1 cellular context compared by ENCODE assay signal in the genomic region with DNA sequence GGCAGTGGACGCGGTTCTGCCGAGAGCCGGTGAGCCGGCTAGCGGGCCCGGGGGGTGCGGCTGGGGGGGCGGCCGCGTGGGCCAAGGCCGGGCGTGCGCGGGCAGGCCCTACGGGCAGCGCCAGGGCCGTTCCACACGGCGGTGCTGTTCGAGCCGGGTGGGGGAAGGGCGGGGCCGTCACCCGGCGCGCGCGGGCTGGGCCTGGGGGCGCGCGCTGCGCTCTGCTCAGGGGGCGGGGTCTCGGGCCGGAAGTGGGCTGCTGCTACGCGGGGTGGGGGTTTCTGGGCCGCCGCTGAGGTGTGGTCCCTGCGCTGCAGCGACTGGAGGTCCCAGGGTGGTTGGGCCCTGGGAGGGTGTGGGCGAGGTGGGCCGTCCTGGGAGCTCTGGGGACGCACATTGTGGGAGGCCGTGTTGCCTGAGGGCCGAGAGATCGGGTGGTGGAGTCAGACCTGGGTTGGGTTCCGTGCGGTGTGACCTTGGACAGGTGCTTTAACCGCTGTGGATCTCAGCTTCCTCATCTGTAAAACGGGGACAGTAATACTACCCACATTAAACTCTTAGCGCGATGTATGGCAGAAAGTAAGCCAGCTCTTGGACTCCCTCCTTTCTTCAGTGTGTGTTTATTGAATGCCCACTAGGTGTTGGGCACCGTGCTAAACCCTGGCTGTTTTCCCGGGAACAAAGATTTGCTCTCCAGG.
TF ChIP-seq lines count a peak whose summit lies in the region.

No MANE protein-coding gene starts in this region.

TF ChIP-seq in HEK293, 187 proteins besides CTCF, POLR2A, EP300 and RAD21 (continued from another document and continues in another):
- TF ChIP-seq, protein P1, sequence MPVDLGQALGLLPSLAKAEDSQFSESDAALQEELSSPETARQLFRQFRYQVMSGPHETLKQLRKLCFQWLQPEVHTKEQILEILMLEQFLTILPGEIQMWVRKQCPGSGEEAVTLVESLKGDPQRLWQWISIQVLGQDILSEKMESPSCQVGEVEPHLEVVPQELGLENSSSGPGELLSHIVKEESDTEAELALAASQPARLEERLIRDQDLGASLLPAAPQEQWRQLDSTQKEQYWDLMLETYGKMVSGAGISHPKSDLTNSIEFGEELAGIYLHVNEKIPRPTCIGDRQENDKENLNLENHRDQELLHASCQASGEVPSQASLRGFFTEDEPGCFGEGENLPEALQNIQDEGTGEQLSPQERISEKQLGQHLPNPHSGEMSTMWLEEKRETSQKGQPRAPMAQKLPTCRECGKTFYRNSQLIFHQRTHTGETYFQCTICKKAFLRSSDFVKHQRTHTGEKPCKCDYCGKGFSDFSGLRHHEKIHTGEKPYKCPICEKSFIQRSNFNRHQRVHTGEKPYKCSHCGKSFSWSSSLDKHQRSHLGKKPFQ (tag by site-specific recombination; IDR thresholded peaks at IDR 0.05): no peak; the same call in 1 of the 2 replicates
- TF ChIP-seq ZNF777 (tag by site-specific recombination; IDR thresholded peaks at IDR 0.05; ENCODE audit: borderline replicate concordance) (no peak), ZNF121 (tag by site-specific recombination; IDR thresholded peaks at IDR 0.05) (no peak), ZNF350 (tag by site-specific recombination; IDR thresholded peaks at IDR 0.05) (no peak), ZNF239 (tag by site-specific recombination; IDR thresholded peaks at IDR 0.05) (no peak), SP2 (tag by site-specific recombination; IDR thresholded peaks at IDR 0.05) (peak; percentile 62), GLIS2 (tag by site-specific recombination; IDR thresholded peaks at IDR 0.05) (peak; percentile 95), BCL11A (tag by site-specific recombination; IDR thresholded peaks at IDR 0.05; ENCODE audit: low read depth) (no peak), ZNF837 (tag by site-specific recombination; IDR thresholded peaks at IDR 0.05) (no peak), ZNF747 (tag by site-specific recombination; IDR thresholded peaks at IDR 0.05) (no peak), ZNF19 (tag by site-specific recombination; IDR thresholded peaks at IDR 0.05; ENCODE audit: low read depth) (no peak), ZNF248 (tag by site-specific recombination; IDR thresholded peaks at IDR 0.05) (no peak), HOXD13 (CRISPR knock-in tag; IDR thresholded peaks at IDR 0.05; ENCODE audit: borderline replicate concordance) (no peak), ZNF514 (tag by site-specific recombination; IDR thresholded peaks at IDR 0.05) (no peak), ZNF585B (tag by site-specific recombination; IDR thresholded peaks at IDR 0.05) (no peak), WT1 (tag by site-specific recombination; IDR thresholded peaks at IDR 0.05) (no peak), ZNF211 (tag by site-specific recombination; IDR thresholded peaks at IDR 0.05; ENCODE audit: low read depth) (no peak), ZNF404 (tag by site-specific recombination; IDR thresholded peaks at IDR 0.05) (no peak), ZNF792 (tag by site-specific recombination; IDR thresholded peaks at IDR 0.05) (no peak), TRIM28 (IDR thresholded peaks at IDR 0.05; ENCODE audit: borderline replicate concordance, low read length) (no peak), ZBTB7A (tag by site-specific recombination; IDR thresholded peaks at IDR 0.05; ENCODE audit: low read depth) (no peak), ZNF292 (tag by site-specific recombination; IDR thresholded peaks at IDR 0.05; ENCODE audit: borderline replicate concordance, low read depth) (no peak), ZNF76 (tag by site-specific recombination; IDR thresholded peaks at IDR 0.05; ENCODE audit: borderline replicate concordance, low read depth) (peak; percentile 67; the same call in 1 of the 2 replicates), RBAK (tag by site-specific recombination; IDR thresholded peaks at IDR 0.05) (no peak), ZNF621 (tag by site-specific recombination; IDR thresholded peaks at IDR 0.05) (no peak), ZNF560 (tag by site-specific recombination; IDR thresholded peaks at IDR 0.05; ENCODE audit: borderline replicate concordance) (no peak), ZNF140 (tag by site-specific recombination; IDR thresholded peaks at IDR 0.05) (no peak), TCF7L2 (IDR thresholded peaks at IDR 0.05; ENCODE audit: borderline replicate concordance, low read depth, low read length) (no peak), ZNF214 (tag by site-specific recombination; IDR thresholded peaks at IDR 0.05; ENCODE audit: borderline replicate concordance) (no peak), ZNF341 (tag by site-specific recombination; IDR thresholded peaks at IDR 0.05; ENCODE audit: low read depth) (no peak), ZNF10 (tag by site-specific recombination; IDR thresholded peaks at IDR 0.05) (no peak), ZNF433 (tag by site-specific recombination; IDR thresholded peaks at IDR 0.05; ENCODE audit: low read depth) (no peak), ZNF175 (tag by site-specific recombination; IDR thresholded peaks at IDR 0.05) (no peak), ZNF146 (tag by site-specific recombination; IDR thresholded peaks at IDR 0.05) (no peak), ZBTB8A (tag by site-specific recombination; IDR thresholded peaks at IDR 0.05) (no peak), GFI1B (tag by site-specific recombination; IDR thresholded peaks at IDR 0.05) (no peak), ZNF544 (tag by site-specific recombination; IDR thresholded peaks at IDR 0.05) (no peak), SCRT2 (tag by site-specific recombination; IDR thresholded peaks at IDR 0.05) (no peak)
- TF ChIP-seq, protein P2, sequence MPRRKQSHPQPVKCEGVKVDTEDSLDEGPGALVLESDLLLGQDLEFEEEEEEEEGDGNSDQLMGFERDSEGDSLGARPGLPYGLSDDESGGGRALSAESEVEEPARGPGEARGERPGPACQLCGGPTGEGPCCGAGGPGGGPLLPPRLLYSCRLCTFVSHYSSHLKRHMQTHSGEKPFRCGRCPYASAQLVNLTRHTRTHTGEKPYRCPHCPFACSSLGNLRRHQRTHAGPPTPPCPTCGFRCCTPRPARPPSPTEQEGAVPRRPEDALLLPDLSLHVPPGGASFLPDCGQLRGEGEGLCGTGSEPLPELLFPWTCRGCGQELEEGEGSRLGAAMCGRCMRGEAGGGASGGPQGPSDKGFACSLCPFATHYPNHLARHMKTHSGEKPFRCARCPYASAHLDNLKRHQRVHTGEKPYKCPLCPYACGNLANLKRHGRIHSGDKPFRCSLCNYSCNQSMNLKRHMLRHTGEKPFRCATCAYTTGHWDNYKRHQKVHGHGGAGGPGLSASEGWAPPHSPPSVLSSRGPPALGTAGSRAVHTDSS (tag by site-specific recombination; IDR thresholded peaks at IDR 0.05): no peak; the same call in 1 of the 2 replicates
- TF ChIP-seq, protein P3, sequence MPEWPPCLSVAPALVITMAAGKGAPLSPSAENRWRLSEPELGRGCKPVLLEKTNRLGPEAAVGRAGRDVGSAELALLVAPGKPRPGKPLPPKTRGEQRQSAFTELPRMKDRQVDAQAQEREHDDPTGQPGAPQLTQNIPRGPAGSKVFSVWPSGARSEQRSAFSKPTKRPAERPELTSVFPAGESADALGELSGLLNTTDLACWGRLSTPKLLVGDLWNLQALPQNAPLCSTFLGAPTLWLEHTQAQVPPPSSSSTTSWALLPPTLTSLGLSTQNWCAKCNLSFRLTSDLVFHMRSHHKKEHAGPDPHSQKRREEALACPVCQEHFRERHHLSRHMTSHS (tag by site-specific recombination; IDR thresholded peaks at IDR 0.05): no peak
- TF ChIP-seq, protein P4, sequence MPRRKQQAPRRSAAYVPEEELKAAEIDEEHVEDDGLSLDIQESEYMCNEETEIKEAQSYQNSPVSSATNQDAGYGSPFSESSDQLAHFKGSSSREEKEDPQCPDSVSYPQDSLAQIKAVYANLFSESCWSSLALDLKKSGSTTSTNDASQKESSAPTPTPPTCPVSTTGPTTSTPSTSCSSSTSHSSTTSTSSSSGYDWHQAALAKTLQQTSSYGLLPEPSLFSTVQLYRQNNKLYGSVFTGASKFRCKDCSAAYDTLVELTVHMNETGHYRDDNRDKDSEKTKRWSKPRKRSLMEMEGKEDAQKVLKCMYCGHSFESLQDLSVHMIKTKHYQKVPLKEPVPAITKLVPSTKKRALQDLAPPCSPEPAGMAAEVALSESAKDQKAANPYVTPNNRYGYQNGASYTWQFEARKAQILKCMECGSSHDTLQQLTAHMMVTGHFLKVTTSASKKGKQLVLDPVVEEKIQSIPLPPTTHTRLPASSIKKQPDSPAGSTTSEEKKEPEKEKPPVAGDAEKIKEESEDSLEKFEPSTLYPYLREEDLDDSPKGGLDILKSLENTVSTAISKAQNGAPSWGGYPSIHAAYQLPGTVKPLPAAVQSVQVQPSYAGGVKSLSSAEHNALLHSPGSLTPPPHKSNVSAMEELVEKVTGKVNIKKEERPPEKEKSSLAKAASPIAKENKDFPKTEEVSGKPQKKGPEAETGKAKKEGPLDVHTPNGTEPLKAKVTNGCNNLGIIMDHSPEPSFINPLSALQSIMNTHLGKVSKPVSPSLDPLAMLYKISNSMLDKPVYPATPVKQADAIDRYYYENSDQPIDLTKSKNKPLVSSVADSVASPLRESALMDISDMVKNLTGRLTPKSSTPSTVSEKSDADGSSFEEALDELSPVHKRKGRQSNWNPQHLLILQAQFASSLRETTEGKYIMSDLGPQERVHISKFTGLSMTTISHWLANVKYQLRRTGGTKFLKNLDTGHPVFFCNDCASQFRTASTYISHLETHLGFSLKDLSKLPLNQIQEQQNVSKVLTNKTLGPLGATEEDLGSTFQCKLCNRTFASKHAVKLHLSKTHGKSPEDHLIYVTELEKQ (tag by site-specific recombination; IDR thresholded peaks at IDR 0.05; ENCODE audit: borderline replicate concordance): no peak
- TF ChIP-seq, protein P5, sequence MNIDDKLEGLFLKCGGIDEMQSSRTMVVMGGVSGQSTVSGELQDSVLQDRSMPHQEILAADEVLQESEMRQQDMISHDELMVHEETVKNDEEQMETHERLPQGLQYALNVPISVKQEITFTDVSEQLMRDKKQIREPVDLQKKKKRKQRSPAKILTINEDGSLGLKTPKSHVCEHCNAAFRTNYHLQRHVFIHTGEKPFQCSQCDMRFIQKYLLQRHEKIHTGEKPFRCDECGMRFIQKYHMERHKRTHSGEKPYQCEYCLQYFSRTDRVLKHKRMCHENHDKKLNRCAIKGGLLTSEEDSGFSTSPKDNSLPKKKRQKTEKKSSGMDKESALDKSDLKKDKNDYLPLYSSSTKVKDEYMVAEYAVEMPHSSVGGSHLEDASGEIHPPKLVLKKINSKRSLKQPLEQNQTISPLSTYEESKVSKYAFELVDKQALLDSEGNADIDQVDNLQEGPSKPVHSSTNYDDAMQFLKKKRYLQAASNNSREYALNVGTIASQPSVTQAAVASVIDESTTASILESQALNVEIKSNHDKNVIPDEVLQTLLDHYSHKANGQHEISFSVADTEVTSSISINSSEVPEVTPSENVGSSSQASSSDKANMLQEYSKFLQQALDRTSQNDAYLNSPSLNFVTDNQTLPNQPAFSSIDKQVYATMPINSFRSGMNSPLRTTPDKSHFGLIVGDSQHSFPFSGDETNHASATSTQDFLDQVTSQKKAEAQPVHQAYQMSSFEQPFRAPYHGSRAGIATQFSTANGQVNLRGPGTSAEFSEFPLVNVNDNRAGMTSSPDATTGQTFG (tag by site-specific recombination; IDR thresholded peaks at IDR 0.05; ENCODE audit: borderline replicate concordance): no peak
- TF ChIP-seq, protein P6, sequence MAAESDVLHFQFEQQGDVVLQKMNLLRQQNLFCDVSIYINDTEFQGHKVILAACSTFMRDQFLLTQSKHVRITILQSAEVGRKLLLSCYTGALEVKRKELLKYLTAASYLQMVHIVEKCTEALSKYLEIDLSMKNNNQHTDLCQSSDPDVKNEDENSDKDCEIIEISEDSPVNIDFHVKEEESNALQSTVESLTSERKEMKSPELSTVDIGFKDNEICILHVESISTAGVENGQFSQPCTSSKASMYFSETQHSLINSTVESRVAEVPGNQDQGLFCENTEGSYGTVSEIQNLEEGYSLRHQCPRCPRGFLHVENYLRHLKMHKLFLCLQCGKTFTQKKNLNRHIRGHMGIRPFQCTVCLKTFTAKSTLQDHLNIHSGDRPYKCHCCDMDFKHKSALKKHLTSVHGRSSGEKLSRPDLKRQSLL (tag by site-specific recombination; IDR thresholded peaks at IDR 0.05): no peak
- TF ChIP-seq, protein P7, sequence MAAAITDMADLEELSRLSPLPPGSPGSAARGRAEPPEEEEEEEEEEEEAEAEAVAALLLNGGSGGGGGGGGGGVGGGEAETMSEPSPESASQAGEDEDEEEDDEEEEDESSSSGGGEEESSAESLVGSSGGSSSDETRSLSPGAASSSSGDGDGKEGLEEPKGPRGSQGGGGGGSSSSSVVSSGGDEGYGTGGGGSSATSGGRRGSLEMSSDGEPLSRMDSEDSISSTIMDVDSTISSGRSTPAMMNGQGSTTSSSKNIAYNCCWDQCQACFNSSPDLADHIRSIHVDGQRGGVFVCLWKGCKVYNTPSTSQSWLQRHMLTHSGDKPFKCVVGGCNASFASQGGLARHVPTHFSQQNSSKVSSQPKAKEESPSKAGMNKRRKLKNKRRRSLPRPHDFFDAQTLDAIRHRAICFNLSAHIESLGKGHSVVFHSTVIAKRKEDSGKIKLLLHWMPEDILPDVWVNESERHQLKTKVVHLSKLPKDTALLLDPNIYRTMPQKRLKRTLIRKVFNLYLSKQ (tag by site-specific recombination; IDR thresholded peaks at IDR 0.05; ENCODE audit: borderline replicate concordance): no peak
- TF ChIP-seq, protein P8, sequence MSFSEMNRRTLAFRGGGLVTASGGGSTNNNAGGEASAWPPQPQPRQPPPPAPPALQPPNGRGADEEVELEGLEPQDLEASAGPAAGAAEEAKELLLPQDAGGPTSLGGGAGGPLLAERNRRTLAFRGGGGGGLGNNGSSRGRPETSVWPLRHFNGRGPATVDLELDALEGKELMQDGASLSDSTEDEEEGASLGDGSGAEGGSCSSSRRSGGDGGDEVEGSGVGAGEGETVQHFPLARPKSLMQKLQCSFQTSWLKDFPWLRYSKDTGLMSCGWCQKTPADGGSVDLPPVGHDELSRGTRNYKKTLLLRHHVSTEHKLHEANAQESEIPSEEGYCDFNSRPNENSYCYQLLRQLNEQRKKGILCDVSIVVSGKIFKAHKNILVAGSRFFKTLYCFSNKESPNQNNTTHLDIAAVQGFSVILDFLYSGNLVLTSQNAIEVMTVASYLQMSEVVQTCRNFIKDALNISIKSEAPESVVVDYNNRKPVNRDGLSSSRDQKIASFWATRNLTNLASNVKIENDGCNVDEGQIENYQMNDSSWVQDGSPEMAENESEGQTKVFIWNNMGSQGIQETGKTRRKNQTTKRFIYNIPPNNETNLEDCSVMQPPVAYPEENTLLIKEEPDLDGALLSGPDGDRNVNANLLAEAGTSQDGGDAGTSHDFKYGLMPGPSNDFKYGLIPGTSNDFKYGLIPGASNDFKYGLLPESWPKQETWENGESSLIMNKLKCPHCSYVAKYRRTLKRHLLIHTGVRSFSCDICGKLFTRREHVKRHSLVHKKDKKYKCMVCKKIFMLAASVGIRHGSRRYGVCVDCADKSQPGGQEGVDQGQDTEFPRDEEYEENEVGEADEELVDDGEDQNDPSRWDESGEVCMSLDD (tag by site-specific recombination; IDR thresholded peaks at IDR 0.05): no peak
